ENCODE assay signal across 10 cellular contexts in the genomic region with DNA sequence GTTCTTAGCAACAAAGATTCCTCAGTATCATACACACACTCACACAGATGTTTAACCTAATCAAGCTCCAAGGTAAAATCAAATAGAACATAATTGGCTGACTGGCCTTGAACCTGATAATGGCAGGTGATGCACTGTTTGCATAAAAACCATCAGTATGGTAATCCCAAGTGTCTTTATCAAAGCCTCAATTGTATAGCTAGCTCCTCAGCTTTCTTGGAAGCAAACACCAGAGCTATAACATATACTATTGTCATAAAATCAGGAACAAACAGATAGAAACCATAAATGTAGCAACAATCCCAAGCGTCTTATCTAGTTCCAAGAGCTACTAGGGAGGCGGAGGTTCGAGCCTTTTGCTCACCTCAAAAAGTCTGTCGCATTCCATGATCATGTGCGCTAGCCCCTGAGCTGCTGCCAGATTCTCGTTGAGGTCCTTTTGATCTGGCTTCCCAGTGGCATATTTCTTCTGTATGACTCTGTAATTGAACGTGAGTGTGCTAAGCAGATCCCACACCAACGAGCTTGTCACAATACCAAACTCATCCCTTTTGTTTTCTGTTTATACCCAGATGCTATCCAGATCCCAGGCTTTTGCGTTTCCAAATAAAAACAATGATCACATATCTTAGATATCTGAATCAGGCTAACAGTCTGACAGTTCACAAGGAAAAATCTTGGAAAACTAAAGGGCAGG.
DNase-seq lines count a peak whose midpoint lies in the region; ATAC-seq and TF ChIP-seq lines count a peak whose summit lies in the region.
"Had no signal": no experiment of that assay in that cellular context is flagged by ENCODE, and none has a peak within 500 bp of the region (broad histone marks: within the 10 kb centered on the region; RNA-seq: fewer than 3 reads in every experiment).

No MANE protein-coding gene starts in this region.

- no peak for TF ChIP-seq CTCF in osteocyte (IDR thresholded peaks at IDR 0.05)

- peak overlapping the region; percentile 83 for H3K27ac Mint-ChIP-seq in osteocyte (ENCODE audit: unreplicated experiment)
- H3K27ac Mint-ChIP-seq in activated naive CD4-positive, alpha-beta T cell treated with anti-CD3 and anti-CD28 coated beads for 36 hours = no peak overlapping the region
- H3K27ac Mint-ChIP-seq: stimulated activated effector memory CD8-positive, alpha-beta T cell treated with anti-CD3 and anti-CD28 coated beads, Interleukin-12 subunit alpha, Interleukin-12 subunit beta, amount 100 ng/mL, for 72 hours had no signal

- peaks cover 54% of the 10 kb centered on the region for H3K4me1 Mint-ChIP-seq in osteocyte (ENCODE audit: unreplicated experiment)
- no peaks in the 10 kb centered on the region for H3K4me1 Mint-ChIP-seq in activated naive CD4-positive, alpha-beta T cell treated with anti-CD3 and anti-CD28 coated beads for 36 hours (ENCODE audit: low read depth)
- H3K4me1 Mint-ChIP-seq: stimulated activated effector memory CD8-positive, alpha-beta T cell treated with anti-CD3 and anti-CD28 coated beads, Interleukin-12 subunit alpha, Interleukin-12 subunit beta, amount 100 ng/mL, for 72 hours had no signal

- ATAC-seq in HG02885 (IDR thresholded peaks at IDR 0.05; ENCODE audit: poor library complexity, unreplicated experiment) = peak; percentile 11
- ATAC-seq in HG02884 (IDR thresholded peaks at IDR 0.05; ENCODE audit: unreplicated experiment) = no peak
- ATAC-seq: stimulated activated effector memory CD8-positive, alpha-beta T cell treated with anti-CD3 and anti-CD28 coated beads, Interleukin-12 subunit alpha, Interleukin-12 subunit beta, amount 100 ng/mL, for 72 hours had no signal

- H3K9me3 Mint-ChIP-seq in osteocyte (ENCODE audit: unreplicated experiment) = no peaks in the 10 kb centered on the region
- no peaks in the 10 kb centered on the region for H3K9me3 Mint-ChIP-seq in activated naive CD4-positive, alpha-beta T cell treated with anti-CD3 and anti-CD28 coated beads for 36 hours
- H3K9me3 Mint-ChIP-seq: stimulated activated effector memory CD8-positive, alpha-beta T cell treated with anti-CD3 and anti-CD28 coated beads, Interleukin-12 subunit alpha, Interleukin-12 subunit beta, amount 100 ng/mL, for 72 hours had no signal

- H3K4me3 Mint-ChIP-seq in osteocyte (ENCODE audit: unreplicated experiment) = no peak overlapping the region
- no peak overlapping the region for H3K4me3 Mint-ChIP-seq in activated naive CD4-positive, alpha-beta T cell treated with anti-CD3 and anti-CD28 coated beads for 36 hours
- H3K4me3 Mint-ChIP-seq: stimulated activated effector memory CD8-positive, alpha-beta T cell treated with anti-CD3 and anti-CD28 coated beads, Interleukin-12 subunit alpha, Interleukin-12 subunit beta, amount 100 ng/mL, for 72 hours had no signal

- peaks cover 75% of the 10 kb centered on the region for H3K36me3 Mint-ChIP-seq in osteocyte (ENCODE audit: unreplicated experiment)
- no peaks in the 10 kb centered on the region for H3K36me3 Mint-ChIP-seq in activated naive CD4-positive, alpha-beta T cell treated with anti-CD3 and anti-CD28 coated beads for 36 hours (ENCODE audit: low read depth)
- H3K36me3 Mint-ChIP-seq: stimulated activated effector memory CD8-positive, alpha-beta T cell treated with anti-CD3 and anti-CD28 coated beads, Interleukin-12 subunit alpha, Interleukin-12 subunit beta, amount 100 ng/mL, for 72 hours had no signal

- intact Hi-C loops in activated naive CD4-positive, alpha-beta T cell treated with anti-CD3 and anti-CD28 coated beads for 36 hours (cut with micrococcal nuclease) = no loop called here

- peak overlapping the region; percentile 25 for H3K27ac ChIP-seq in cingulate gyrus (ENCODE audit: low read depth, low read length)

- H3K27me3 Mint-ChIP-seq in osteocyte (ENCODE audit: unreplicated experiment) = no peaks in the 10 kb centered on the region
- peaks cover 21% of the 10 kb centered on the region for H3K27me3 Mint-ChIP-seq in activated naive CD4-positive, alpha-beta T cell treated with anti-CD3 and anti-CD28 coated beads for 36 hours (ENCODE audit: low read depth)

- DNase-seq in EL (peak; percentile 34), osteocyte (ENCODE audit: extremely low spot score, unreplicated experiment) (no peak), COLO668 (lab: John Stamatoyannopoulos, UW; ENCODE audit: unreplicated experiment) (no peak)
- DNase-seq in activated CD4-positive, alpha-beta T cell treated with anti-CD3 and anti-CD28 coated beads for 48 hours = no peak
- DNase-seq in activated naive CD4-positive, alpha-beta T cell treated with anti-CD3 and anti-CD28 coated beads for 36 hours = no peak
- DNase-seq: activated CD8-positive, alpha-beta memory T cell treated with anti-CD3 and anti-CD28 coated beads, Interleukin-2, amount 50 U/mL, for 4 hours had no signal

- CTCF ChIA-PET in activated naive CD4-positive, alpha-beta T cell treated with anti-CD3 and anti-CD28 coated beads for 36 hours (lab: Charles Lee) = no interaction called here
